ENCODE assay signal across 12 cellular contexts in the genomic region with DNA sequence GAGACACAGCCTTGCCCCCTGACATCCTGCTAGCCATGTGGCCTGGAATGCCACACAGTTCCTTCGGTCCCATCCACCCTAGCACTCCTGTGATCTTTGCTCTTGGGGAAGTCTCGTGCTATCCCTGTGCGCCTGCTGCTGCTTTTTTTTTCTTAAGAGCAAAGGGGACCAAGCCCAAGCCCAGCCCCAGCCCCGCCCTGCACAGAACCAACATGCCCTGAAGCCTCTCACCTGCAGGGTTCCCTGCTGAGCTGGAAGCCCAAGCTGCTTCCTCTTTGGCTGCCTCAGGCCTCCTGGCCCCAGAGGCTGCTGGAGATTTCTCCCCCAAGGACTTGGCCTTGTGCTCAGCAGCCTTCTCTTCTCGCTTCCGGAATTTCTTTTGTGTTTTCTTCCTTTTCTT. TPM values are rescaled to one million over a fixed set of nuclear protein-coding genes. Genes with fewer than 3 reads are reported as not detected.
DNase-seq lines count a peak whose midpoint lies in the region; ATAC-seq lines count a peak whose summit lies in the region.
"Had no signal": no experiment of that assay in that cellular context is flagged by ENCODE, and none has a peak within 500 bp of the region (broad histone marks: within the 10 kb centered on the region; RNA-seq: fewer than 3 reads in every experiment).

No MANE protein-coding gene starts in this region.

- no peaks in the 10 kb centered on the region for H3K9me3 ChIP-seq in duodenal mucosa (ENCODE audit: control insufficient read depth in 1 of 2, low read length in 2 of 2)
- H3K9me3 ChIP-seq: esophagus squamous epithelium, thoracic aorta had no signal

- peaks cover 31 to 46% of the 10 kb centered on the region in 2 donors for H3K36me3 ChIP-seq in duodenal mucosa (ENCODE audit: control insufficient read depth in 1 of 2, insufficient read depth in 2 of 2, low read length in 2 of 2)

- H3K27me3 ChIP-seq in duodenal mucosa (ENCODE audit: control insufficient read depth in 1 of 2, insufficient read depth in 2 of 2, low read length in 2 of 2) = no peaks in the 10 kb centered on the region
- H3K27me3 ChIP-seq: esophagus squamous epithelium had no signal

- peak overlapping the region; percentile 85 to 97 for H3K4me3 ChIP-seq in duodenal mucosa (ENCODE audit: low read depth in 1 of 2, low read length in 2 of 2)

- DNase-seq in NCI-H2081 (lab: John Stamatoyannopoulos, UW) = peak; percentile 29 to 59
- no peak for DNase-seq in NCI-H2081 treated with DMSO at 0.1 percent for 48 hours (lab: John Stamatoyannopoulos, UW)
- DNase-seq in LoVo (ENCODE audit: low spot score) = peak; percentile 69
- peak; percentile 48 for DNase-seq in sciatic nerve (ENCODE audit: low spot score)
- DNase-seq in hippocampal formation (lab: John Stamatoyannopoulos, UW) = no peak
- DNase-seq: amygdala, esophagus squamous epithelium, left ventricle myocardium superior had no signal

- H3K9ac ChIP-seq in duodenal mucosa (ENCODE audit: low read depth in 1 of 2, low read length in 2 of 2) = peak overlapping the region; percentile 19 to 79

- ATAC-seq in sciatic nerve = no peak
- no peak for ATAC-seq in HG03469 (IDR thresholded peaks at IDR 0.05; ENCODE audit: unreplicated experiment)
- no peak for ATAC-seq in GM18858 (IDR thresholded peaks at IDR 0.05; ENCODE audit: unreplicated experiment)
- ATAC-seq: left ventricle myocardium superior had no signal

- intact Hi-C loops in sciatic nerve (cut with DNase I) = loop anchor here (10.0 kb wide), 1 partner anchor 149 kb away; no protein-coding TSS in a partner anchor

- H3K4me1 ChIP-seq in duodenal mucosa (ENCODE audit: control insufficient read depth in 1 of 2, insufficient read depth in 2 of 2, low read length in 2 of 2) = peaks cover 27 to 30% of the 10 kb centered on the region in 2 donors

- peak overlapping the region; percentile 5 for H3K27ac ChIP-seq in duodenal mucosa (ENCODE audit: low read depth, low read length)
- H3K27ac ChIP-seq: thoracic aorta had no signal

RNA-seq across cellular contexts. Expression of a gene that starts 1.8 kb away (rescaled TPM):
- total RNA-seq in sciatic nerve = 17.3 TPM

RNA-seq across cellular contexts. Expression of a gene that starts 13.8 kb away (rescaled TPM):
- total RNA-seq in sciatic nerve = 36.2 TPM

RNA-seq across cellular contexts. Expression of a gene that starts 13.9 kb away (rescaled TPM):
- 1,196 TPM for total RNA-seq in sciatic nerve

RNA-seq across cellular contexts. Expression of a gene that starts 22.1 kb away (rescaled TPM):
- total RNA-seq in sciatic nerve = 40.9 TPM

RNA-seq across cellular contexts. Expression of a gene that starts 22.2 kb away (rescaled TPM):
- total RNA-seq in sciatic nerve = 13.6 TPM

Comparison
In these comparisons a context has a peak if more than half of its experiments do, and no peak if none do; other contexts are left out.
1. DNase-seq: peak in NCI-H2081 (2 of 2), LoVo (single experiment) and sciatic nerve (single experiment); none in NCI-H2081 treated with DMSO at 0.1 percent for 48 hours (single experiment) and hippocampal formation (0 of 2).